Comparison of ENCODE assay signal across 13 cellular contexts in genomic region chrX:44157858-44158257, GRCh38.
A peak's percentile ranks its signal among the peaks of the same experiment; 100 is the strongest.
DNase-seq lines count a peak whose midpoint lies in the region; ATAC-seq and TF ChIP-seq lines count a peak whose summit lies in the region.
"Had no signal": no experiment of that assay in that cellular context is flagged by ENCODE, and none has a peak within 500 bp of the region (broad histone marks: within the 10 kb centered on the region; RNA-seq: fewer than 3 reads in every experiment).

No MANE protein-coding gene starts in this region.

- in situ Hi-C loops in GM23248 (cut with MboI), result no loop called here

- TF ChIP-seq CTCF in fibroblast of the aortic adventitia (IDR thresholded peaks at IDR 0.05; ENCODE audit: insufficient read depth, low read length) (no peak), tibial artery (IDR thresholded peaks at IDR 0.05) (no peak)

- H3K27me3 ChIP-seq in GM23248 (replicated peaks; ENCODE audit: insufficient read depth), result no peaks in the 10 kb centered on the region
- H3K27me3 ChIP-seq in tibial artery, result no peaks in the 10 kb centered on the region
- H3K27me3 ChIP-seq in Karpas-422 (ENCODE audit: low read length), result no peaks in the 10 kb centered on the region

- H3K4me1 ChIP-seq in GM23248 (ENCODE audit: insufficient read depth) (peaks cover 4% of the 10 kb centered on the region; the same call in 1 of the 2 replicates), tibial artery (no peaks in the 10 kb centered on the region), Karpas-422 (ENCODE audit: low read length) (no peaks in the 10 kb centered on the region)

- H3K9ac ChIP-seq in GM23248 (no peak overlapping the region), Karpas-422 (ENCODE audit: low read length) (no peak overlapping the region)

- no peaks in the 10 kb centered on the region for H3K9me2 ChIP-seq in GM23248 (ENCODE audit: insufficient read depth)
- 0 out of 2 replicates have a peak, but pooled peaks cover 3% of the 10 kb centered on the region for H3K9me2 ChIP-seq in Karpas-422 (replicated peaks; ENCODE audit: insufficient read depth, low read length)

- H4K20me1 ChIP-seq in GM23248 (ENCODE audit: insufficient read depth) (no peaks in the 10 kb centered on the region), Karpas-422 (ENCODE audit: insufficient read depth, low read depth, low read length) (no peaks in the 10 kb centered on the region)

- ATAC-seq in GM19397 (IDR thresholded peaks at IDR 0.05; ENCODE audit: unreplicated experiment), result no peak
- ATAC-seq: GM12878, K562 had no signal

- WGBS in GM23248 (ENCODE audit: low coverage in 1 of 2, low lambda C conversion rate in 2 of 2, missing lambda C conversion rate in 2 of 2), 2 experiments, result 6 to 10% methylated on average over 2 of the region's 2 CpGs

- H3K79me2 ChIP-seq in GM23248 (ENCODE audit: insufficient read depth), result no peaks in the 10 kb centered on the region
- no peaks in the 10 kb centered on the region for H3K79me2 ChIP-seq in Karpas-422 (ENCODE audit: low read length)

- H3K36me3 ChIP-seq in GM23248 (ENCODE audit: low read depth), result no peaks in the 10 kb centered on the region
- no peaks in the 10 kb centered on the region for H3K36me3 ChIP-seq in tibial artery
- H3K36me3 ChIP-seq in Karpas-422 (ENCODE audit: insufficient read depth, low read length), result no peaks in the 10 kb centered on the region

- H3K9me3 ChIP-seq in GM23248 (ENCODE audit: low read depth) (no peaks in the 10 kb centered on the region), tibial artery (no peaks in the 10 kb centered on the region), Karpas-422 (ENCODE audit: low read length) (no peaks in the 10 kb centered on the region)

- intact Hi-C loops in tibial artery (cut with DNase I; ENCODE audit: low total_unique reads), result no loop called here

- DNase-seq in GM23248 (peak; percentile 67), RPMI7951 (ENCODE audit: low read depth) (peak; percentile 10), fibroblast of the aortic adventitia (ENCODE audit: low read depth) (peak; percentile 73), tibial artery (peak; percentile 67 to 68), inferior parietal cortex (ENCODE audit: extremely low spot score) (no peak), Karpas-422 (no peak)
- DNase-seq: NCI-H1092 treated with DMSO at 0.1 percent for 48 hours, NCI-H1694 treated with DMSO at 0.1 percent for 48 hours, NCI-H82, SIG-M5 had no signal

- H2AFZ ChIP-seq in GM23248 (no peak overlapping the region), Karpas-422 (ENCODE audit: low read length) (no peak overlapping the region)

- H3K4me3 ChIP-seq in GM23248 (no peak overlapping the region), fibroblast of the aortic adventitia (ENCODE audit: low read depth, low read length) (no peak overlapping the region), tibial artery (no peak overlapping the region), Karpas-422 (ENCODE audit: low read length) (no peak overlapping the region)
- H3K4me3 ChIP-seq: GM12878, K562 had no signal

- H3K4me2 ChIP-seq in GM23248 (ENCODE audit: unreplicated experiment), result no peak overlapping the region
- H3K4me2 ChIP-seq in Karpas-422 (ENCODE audit: low read depth, low read length, poor library complexity, severe bottlenecking), result no peak overlapping the region

- H3F3A ChIP-seq in GM23248 (ENCODE audit: insufficient read depth), result no peaks in the 10 kb centered on the region

- no peak overlapping the region for H3K27ac ChIP-seq in GM23248
- no peak overlapping the region for H3K27ac ChIP-seq in tibial artery
- no peak overlapping the region for H3K27ac ChIP-seq in Karpas-422 (ENCODE audit: low read length)

Comparison
In these comparisons a context has a peak if more than half of its experiments do, and no peak if none do; other contexts are left out.
1. DNase-seq: peak in GM23248 (single experiment), RPMI7951 (single experiment), fibroblast of the aortic adventitia (single experiment) and tibial artery (2 of 2); none in inferior parietal cortex (single experiment) and Karpas-422 (single experiment).